In the genomic region with DNA sequence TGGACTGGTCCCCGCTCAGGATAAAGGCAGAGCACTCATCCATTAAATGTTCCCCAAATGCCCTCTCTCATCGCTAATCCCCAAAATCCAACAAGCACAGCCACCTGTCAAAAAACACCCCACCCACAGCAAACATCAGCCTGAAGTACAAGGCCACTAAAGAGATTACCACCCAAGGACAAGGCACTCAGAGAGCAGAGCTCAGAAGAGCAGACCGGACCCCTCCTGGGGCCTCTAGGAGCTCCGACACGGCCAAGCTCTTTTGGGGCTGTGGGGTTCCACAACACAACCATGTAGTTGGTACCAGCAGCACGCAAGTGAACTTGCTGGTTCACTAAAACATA, we compare ENCODE assay signal across 1 cellular context.
TF ChIP-seq lines count a peak whose summit lies in the region.

No MANE protein-coding gene starts in this region.

TF ChIP-seq in GM23338, 12 proteins besides CTCF, POLR2A, EP300 and RAD21 (continued from another document):
- TF ChIP-seq, protein P1, sequence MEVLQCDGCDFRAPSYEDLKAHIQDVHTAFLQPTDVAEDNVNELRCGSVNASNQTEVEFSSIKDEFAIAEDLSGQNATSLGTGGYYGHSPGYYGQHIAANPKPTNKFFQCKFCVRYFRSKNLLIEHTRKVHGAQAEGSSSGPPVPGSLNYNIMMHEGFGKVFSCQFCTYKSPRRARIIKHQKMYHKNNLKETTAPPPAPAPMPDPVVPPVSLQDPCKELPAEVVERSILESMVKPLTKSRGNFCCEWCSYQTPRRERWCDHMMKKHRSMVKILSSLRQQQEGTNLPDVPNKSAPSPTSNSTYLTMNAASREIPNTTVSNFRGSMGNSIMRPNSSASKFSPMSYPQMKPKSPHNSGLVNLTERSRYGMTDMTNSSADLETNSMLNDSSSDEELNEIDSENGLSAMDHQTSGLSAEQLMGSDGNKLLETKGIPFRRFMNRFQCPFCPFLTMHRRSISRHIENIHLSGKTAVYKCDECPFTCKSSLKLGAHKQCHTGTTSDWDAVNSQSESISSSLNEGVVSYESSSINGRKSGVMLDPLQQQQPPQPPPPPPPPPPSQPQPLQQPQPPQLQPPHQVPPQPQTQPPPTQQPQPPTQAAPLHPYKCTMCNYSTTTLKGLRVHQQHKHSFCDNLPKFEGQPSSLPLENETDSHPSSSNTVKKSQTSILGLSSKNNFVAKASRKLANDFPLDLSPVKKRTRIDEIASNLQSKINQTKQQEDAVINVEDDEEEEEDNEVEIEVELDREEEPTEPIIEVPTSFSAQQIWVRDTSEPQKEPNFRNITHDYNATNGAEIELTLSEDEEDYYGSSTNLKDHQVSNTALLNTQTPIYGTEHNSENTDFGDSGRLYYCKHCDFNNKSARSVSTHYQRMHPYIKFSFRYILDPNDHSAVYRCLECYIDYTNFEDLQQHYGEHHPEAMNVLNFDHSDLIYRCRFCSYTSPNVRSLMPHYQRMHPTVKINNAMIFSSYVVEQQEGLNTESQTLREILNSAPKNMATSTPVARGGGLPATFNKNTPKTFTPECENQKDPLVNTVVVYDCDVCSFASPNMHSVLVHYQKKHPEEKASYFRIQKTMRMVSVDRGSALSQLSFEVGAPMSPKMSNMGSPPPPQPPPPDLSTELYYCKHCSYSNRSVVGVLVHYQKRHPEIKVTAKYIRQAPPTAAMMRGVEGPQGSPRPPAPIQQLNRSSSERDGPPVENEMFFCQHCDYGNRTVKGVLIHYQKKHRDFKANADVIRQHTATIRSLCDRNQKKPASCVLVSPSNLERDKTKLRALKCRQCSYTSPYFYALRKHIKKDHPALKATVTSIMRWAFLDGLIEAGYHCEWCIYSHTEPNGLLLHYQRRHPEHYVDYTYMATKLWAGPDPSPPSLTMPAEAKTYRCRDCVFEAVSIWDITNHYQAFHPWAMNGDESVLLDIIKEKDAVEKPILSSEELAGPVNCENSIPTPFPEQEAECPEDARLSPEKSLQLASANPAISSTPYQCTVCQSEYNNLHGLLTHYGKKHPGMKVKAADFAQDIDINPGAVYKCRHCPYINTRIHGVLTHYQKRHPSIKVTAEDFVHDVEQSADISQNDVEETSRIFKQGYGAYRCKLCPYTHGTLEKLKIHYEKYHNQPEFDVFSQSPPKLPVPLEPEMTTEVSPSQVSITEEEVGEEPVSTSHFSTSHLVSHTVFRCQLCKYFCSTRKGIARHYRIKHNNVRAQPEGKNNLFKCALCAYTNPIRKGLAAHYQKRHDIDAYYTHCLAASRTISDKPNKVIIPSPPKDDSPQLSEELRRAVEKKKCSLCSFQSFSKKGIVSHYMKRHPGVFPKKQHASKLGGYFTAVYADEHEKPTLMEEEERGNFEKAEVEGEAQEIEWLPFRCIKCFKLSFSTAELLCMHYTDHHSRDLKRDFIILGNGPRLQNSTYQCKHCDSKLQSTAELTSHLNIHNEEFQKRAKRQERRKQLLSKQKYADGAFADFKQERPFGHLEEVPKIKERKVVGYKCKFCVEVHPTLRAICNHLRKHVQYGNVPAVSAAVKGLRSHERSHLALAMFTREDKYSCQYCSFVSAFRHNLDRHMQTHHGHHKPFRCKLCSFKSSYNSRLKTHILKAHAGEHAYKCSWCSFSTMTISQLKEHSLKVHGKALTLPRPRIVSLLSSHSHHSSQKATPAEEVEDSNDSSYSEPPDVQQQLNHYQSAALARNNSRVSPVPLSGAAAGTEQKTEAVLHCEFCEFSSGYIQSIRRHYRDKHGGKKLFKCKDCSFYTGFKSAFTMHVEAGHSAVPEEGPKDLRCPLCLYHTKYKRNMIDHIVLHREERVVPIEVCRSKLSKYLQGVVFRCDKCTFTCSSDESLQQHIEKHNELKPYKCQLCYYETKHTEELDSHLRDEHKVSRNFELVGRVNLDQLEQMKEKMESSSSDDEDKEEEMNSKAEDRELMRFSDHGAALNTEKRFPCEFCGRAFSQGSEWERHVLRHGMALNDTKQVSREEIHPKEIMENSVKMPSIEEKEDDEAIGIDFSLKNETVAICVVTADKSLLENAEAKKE (CRISPR knock-in tag; IDR thresholded peaks at IDR 0.05): no peak
- TF ChIP-seq, protein P2, sequence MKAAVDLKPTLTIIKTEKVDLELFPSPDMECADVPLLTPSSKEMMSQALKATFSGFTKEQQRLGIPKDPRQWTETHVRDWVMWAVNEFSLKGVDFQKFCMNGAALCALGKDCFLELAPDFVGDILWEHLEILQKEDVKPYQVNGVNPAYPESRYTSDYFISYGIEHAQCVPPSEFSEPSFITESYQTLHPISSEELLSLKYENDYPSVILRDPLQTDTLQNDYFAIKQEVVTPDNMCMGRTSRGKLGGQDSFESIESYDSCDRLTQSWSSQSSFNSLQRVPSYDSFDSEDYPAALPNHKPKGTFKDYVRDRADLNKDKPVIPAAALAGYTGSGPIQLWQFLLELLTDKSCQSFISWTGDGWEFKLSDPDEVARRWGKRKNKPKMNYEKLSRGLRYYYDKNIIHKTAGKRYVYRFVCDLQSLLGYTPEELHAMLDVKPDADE (IDR thresholded peaks at IDR 0.05): no peak
- no peak for TF ChIP-seq CREB1 (CRISPR knock-in tag; IDR thresholded peaks at IDR 0.05; ENCODE audit: low read depth)
- TF ChIP-seq EZH2 (IDR thresholded peaks at IDR 0.05; ENCODE audit: low read depth, unreplicated experiment): no peak
- TF ChIP-seq POLR2AphosphoS5 (IDR thresholded peaks at IDR 0.05; ENCODE audit: low read depth): no peak
- no peak for TF ChIP-seq EZH2phosphoT487 (IDR thresholded peaks at IDR 0.05; ENCODE audit: unreplicated experiment)
- TF ChIP-seq ZNF331 (CRISPR knock-in tag; IDR thresholded peaks at IDR 0.05; ENCODE audit: low read depth): no peak
- TF ChIP-seq JUNB (IDR thresholded peaks at IDR 0.05; ENCODE audit: unreplicated experiment): no peak
- TF ChIP-seq, protein P3, sequence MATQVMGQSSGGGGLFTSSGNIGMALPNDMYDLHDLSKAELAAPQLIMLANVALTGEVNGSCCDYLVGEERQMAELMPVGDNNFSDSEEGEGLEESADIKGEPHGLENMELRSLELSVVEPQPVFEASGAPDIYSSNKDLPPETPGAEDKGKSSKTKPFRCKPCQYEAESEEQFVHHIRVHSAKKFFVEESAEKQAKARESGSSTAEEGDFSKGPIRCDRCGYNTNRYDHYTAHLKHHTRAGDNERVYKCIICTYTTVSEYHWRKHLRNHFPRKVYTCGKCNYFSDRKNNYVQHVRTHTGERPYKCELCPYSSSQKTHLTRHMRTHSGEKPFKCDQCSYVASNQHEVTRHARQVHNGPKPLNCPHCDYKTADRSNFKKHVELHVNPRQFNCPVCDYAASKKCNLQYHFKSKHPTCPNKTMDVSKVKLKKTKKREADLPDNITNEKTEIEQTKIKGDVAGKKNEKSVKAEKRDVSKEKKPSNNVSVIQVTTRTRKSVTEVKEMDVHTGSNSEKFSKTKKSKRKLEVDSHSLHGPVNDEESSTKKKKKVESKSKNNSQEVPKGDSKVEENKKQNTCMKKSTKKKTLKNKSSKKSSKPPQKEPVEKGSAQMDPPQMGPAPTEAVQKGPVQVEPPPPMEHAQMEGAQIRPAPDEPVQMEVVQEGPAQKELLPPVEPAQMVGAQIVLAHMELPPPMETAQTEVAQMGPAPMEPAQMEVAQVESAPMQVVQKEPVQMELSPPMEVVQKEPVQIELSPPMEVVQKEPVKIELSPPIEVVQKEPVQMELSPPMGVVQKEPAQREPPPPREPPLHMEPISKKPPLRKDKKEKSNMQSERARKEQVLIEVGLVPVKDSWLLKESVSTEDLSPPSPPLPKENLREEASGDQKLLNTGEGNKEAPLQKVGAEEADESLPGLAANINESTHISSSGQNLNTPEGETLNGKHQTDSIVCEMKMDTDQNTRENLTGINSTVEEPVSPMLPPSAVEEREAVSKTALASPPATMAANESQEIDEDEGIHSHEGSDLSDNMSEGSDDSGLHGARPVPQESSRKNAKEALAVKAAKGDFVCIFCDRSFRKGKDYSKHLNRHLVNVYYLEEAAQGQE (IDR thresholded peaks at IDR 0.05; ENCODE audit: unreplicated experiment): no peak
